In the genomic region with DNA sequence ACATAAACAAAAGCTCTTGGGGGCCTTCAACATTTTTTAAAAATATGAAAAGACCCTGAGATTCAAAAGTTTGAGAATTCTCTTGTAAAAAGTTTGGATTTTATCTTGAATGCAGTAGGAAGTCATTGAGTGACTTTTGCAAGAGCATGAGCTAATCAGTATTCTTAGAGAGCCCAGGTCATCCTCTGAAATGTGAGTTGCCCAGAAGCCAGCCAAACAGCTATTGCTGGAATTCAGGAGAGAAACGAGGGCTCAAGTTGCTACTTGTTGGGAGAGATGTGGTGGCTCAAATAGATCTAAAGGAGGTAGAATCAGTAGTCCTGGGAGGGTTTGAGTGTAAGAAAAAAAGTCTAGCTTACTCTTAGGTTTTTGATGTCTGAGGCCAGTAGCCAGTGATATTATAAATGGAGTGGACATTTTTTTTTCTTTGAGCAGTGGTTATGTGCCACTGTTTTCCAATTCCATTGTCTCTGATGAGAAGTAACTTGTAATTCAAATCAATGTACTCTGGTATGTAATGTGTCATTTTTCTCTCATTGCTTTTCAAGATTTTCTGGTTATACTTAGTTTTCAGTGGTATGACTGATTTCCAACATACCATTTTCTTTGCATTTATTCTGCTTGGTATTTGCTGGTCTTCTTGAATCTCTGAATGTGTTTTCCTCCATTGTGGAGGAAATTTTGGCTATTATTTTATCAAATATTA, we compare ENCODE assay signal across 19 cellular contexts. TPM values are rescaled to one million over a fixed set of nuclear protein-coding genes. Genes with fewer than 3 reads are reported as not detected.
DNase-seq lines count a peak whose midpoint lies in the region; ATAC-seq, FAIRE-seq and TF ChIP-seq lines count a peak whose summit lies in the region.
"Had no signal": no experiment of that assay in that cellular context is flagged by ENCODE, and none has a peak within 500 bp of the region (broad histone marks: within the 10 kb centered on the region; RNA-seq: fewer than 3 reads in every experiment).

No MANE protein-coding gene starts in this region.

- no peak for FAIRE-seq in kidney (lab: Jason Lieb, UNC)
- FAIRE-seq: colon, endothelial cell of umbilical vein had no signal

- H3K36me3 ChIP-seq in left lung (no peaks in the 10 kb centered on the region), kidney (ENCODE audit: control insufficient read depth in 1 of 2, insufficient read depth in 2 of 2, low read length in 2 of 2) (no peaks in the 10 kb centered on the region)

- TF ChIP-seq CTCF in epithelial cell of esophagus (IDR thresholded peaks at IDR 0.05; ENCODE audit: insufficient read depth, low read depth, low read length, missing control alignments) (no peak), left lung (IDR thresholded peaks at IDR 0.05) (no peak), GM20000 (IDR thresholded peaks at IDR 0.05; ENCODE audit: extremely low read depth, missing control alignments) (no peak), kidney (IDR thresholded peaks at IDR 0.05; ENCODE audit: borderline replicate concordance, extremely low read depth, insufficient read depth) (no peak)

- intact Hi-C loops in left lung (cut with DNase I) (no loop called here), kidney (cut with DNase I) (no loop called here)

- H3K9ac ChIP-seq in kidney (ENCODE audit: low read length in 2 of 2) = no peak overlapping the region
- H3K9ac ChIP-seq: KMS-11 had no signal

- H3K27ac ChIP-seq in left lung (no peak overlapping the region), kidney (ENCODE audit: low read depth in 2 of 2, low read length in 2 of 2) (no peak overlapping the region)
- H3K27ac ChIP-seq: C4-2B, KMS-11 had no signal

- DNase-seq in LHCN-M2 (ENCODE audit: low read depth) (peak; percentile 54), epithelial cell of esophagus (ENCODE audit: low read depth) (peak; percentile 97), left lung (no peak), GM20000 (ENCODE audit: low spot score) (no peak), kidney (no peak)
- no peak for DNase-seq in stimulated activated CD4-positive, alpha-beta T cell treated with anti-CD3 and anti-CD28 coated beads, Interleukin-4, amount 100 ng/mL, for 4 hours
- DNase-seq: activated naive CD8-positive, alpha-beta T cell treated with anti-CD3 and anti-CD28 coated beads, Interleukin-2, amount 50 U/mL, for 24 hours; activated T-cell treated with anti-CD3 and anti-CD28 coated beads, Interleukin-2, amount 50 U/mL, for 72 hours; DMS79 treated with DMSO at 0.1 percent for 48 hours; NCI-H1417 treated with DMSO at 0.1 percent for 48 hours; NCI-H446; stimulated activated naive B cell treated with anti-CD40 and anti-IgM and Interleukin-4, amounts not matched to agents 10 μg/mL and 1 μg/mL and 100 μg/mL, for 72 hours; T1000 had no signal

- H3K27me3 ChIP-seq in left lung = no peaks in the 10 kb centered on the region

- H3K9me3 ChIP-seq in left lung (no peaks in the 10 kb centered on the region), kidney (ENCODE audit: control insufficient read depth in 1 of 2, low read length in 2 of 2) (no peaks in the 10 kb centered on the region)

- no peaks in the 10 kb centered on the region for H3K4me1 ChIP-seq in left lung
- peaks cover 3 to 11% of the 10 kb centered on the region in 2 donors for H3K4me1 ChIP-seq in kidney (ENCODE audit: control insufficient read depth in 1 of 2, insufficient read depth in 1 of 2, low read depth in 1 of 2, low read length in 2 of 2)

- H3K4me3 ChIP-seq in epithelial cell of esophagus (ENCODE audit: low read length) (no peak overlapping the region), left lung (no peak overlapping the region), kidney (ENCODE audit: low read length in 2 of 2) (no peak overlapping the region)

- ATAC-seq in left lung (peak; percentile 70), HG02885 (IDR thresholded peaks at IDR 0.05; ENCODE audit: poor library complexity, unreplicated experiment) (no peak)
- ATAC-seq: activated naive CD8-positive, alpha-beta T cell treated with anti-CD3 and anti-CD28 coated beads, Interleukin-2, amount 50 U/mL, for 24 hours; activated T-cell treated with anti-CD3 and anti-CD28 coated beads, Interleukin-2, amount 50 U/mL, for 72 hours; sciatic nerve; stimulated activated naive B cell treated with anti-CD40 and anti-IgM and Interleukin-4, amounts not matched to agents 10 μg/mL and 1 μg/mL and 100 μg/mL, for 72 hours had no signal

RNA-seq across cellular contexts. Expression of a gene that starts 30.7 kb away (rescaled TPM):
- total RNA-seq in LHCN-M2 (2014; rRNA removed) (298 and 395 TPM in 2 replicates), left lung (100 to 1,000 TPM; 360 to 669 TPM), kidney (138 TPM)
- polyA plus RNA-seq in LHCN-M2 (2012) = 412 TPM
- polyA plus RNA-seq in kidney (ENCODE audit: insufficient read depth, low read depth, low replicate concordance) = 44.0 TPM

Comparison
In these comparisons a context has a peak if more than half of its experiments do, and no peak if none do; other contexts are left out.
1. DNase-seq: peak in LHCN-M2 (single experiment) and epithelial cell of esophagus (single experiment); none in left lung (0 of 2), GM20000 (single experiment), kidney (single experiment) and stimulated activated CD4-positive, alpha-beta T cell treated with anti-CD3 and anti-CD28 coated beads, Interleukin-4, amount 100 ng/mL, for 4 hours (0 of 2).